ENCODE assay signal across 33 cellular contexts in the genomic region with DNA sequence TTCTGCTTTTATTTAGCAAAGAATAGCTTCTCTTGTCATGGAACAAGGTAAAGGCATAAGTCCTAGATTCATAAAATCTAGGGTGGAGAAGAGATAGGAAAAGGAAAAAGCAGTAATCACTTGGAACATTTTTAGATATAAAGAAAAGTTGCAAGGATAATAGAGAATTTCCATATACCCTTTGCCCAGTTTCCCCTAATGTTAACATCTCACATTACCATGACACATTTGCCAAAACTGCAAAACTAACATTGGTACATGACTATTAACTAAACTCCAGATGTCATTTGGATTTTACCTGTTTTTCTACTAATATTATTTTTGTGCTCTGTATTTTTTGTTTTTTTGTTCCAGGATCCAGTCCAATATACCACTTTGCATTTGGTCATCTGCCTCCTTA.
"Had no signal": no experiment of that assay in that cellular context is flagged by ENCODE, and none has a peak within 500 bp of the region (broad histone marks: within the 10 kb centered on the region; RNA-seq: fewer than 3 reads in every experiment).

No MANE protein-coding gene starts in this region.

- FAIRE-seq: astrocyte, bronchial epithelial cell had no signal

- H3K9me3 ChIP-seq: ascending aorta, body of pancreas had no signal

- H3K4me1 ChIP-seq: body of pancreas, breast epithelium had no signal

- H3K4me3 ChIP-seq: adrenal gland, ascending aorta, body of pancreas, breast epithelium, cardiac muscle cell had no signal

- DNase-seq: activated effector memory CD4-positive, alpha-beta T cell treated with anti-CD3 and anti-CD28 coated beads, Interleukin-2, amount 50 U/mL, for 16 hours; activated effector memory CD4-positive, alpha-beta T cell treated with Interleukin-2 at 50 U/mL for 16 hours; activated gamma-delta T cell; activated gamma-delta T cell treated with Interleukin-2 at 50 U/mL for 16 hours; activated naive CD4-positive, alpha-beta T cell; activated naive CD4-positive, alpha-beta T cell treated with anti-CD3 and anti-CD28 coated beads for 36 hours; activated naive CD4-positive, alpha-beta T cell treated with anti-CD3 and anti-CD28 coated beads, Interleukin-2, amount 10 ng/mL, durations not matched to agents 7 days and 5 days; activated naive CD4-positive, alpha-beta T cell treated with anti-CD3 and anti-CD28 coated beads, Interleukin-2, amount 50 U/mL, for 16 hours; activated naive CD4-positive, alpha-beta T cell treated with Interleukin-2 at 50 U/mL for 16 hours; activated naive CD8-positive, alpha-beta T cell treated with anti-CD3 and anti-CD28 coated beads for 36 hours; activated naive CD8-positive, alpha-beta T cell treated with anti-CD3 and anti-CD28 coated beads, Interleukin-2, amount 10 ng/mL, durations not matched to agents 7 days and 5 days; activated naive CD8-positive, alpha-beta T cell treated with anti-CD3 and anti-CD28 coated beads, Interleukin-2, amount 50 U/mL, for 24 hours; activated T-cell treated with anti-CD3 and anti-CD28 coated beads, Interleukin-2, amount 50 U/mL, for 24 hours; activated T-cell treated with anti-CD3 and anti-CD28 coated beads, Interleukin-2, amount 50 U/mL, for 4 hours; activated T-cell treated with anti-CD3 and anti-CD28 coated beads, Interleukin-2, amount 50 U/mL, for 48 hours; activated T-cell treated with anti-CD3 and anti-CD28 coated beads, Interleukin-2, amount 50 U/mL, for 72 hours; adrenal gland; amniotic stem cell; amygdala; anterior cingulate cortex; aorta; body of pancreas; brain microvascular endothelial cell; caudate nucleus; central memory CD4-positive, alpha-beta T cell; cerebellar nuclear complex had no signal

- H3K36me3 ChIP-seq: adrenal gland, ascending aorta, brain microvascular endothelial cell, breast epithelium, cardiac muscle cell had no signal

- H3K27ac ChIP-seq: adrenal gland, ascending aorta, body of pancreas, brain microvascular endothelial cell, breast epithelium, cardiac muscle cell had no signal

- ATAC-seq: activated naive CD4-positive, alpha-beta T cell treated with anti-CD3 and anti-CD28 coated beads, Interleukin-2, amount 50 U/mL, for 72 hours; activated naive CD8-positive, alpha-beta T cell treated with anti-CD3 and anti-CD28 coated beads, Interleukin-2, amount 50 U/mL, for 24 hours; activated T-cell treated with anti-CD3 and anti-CD28 coated beads, Interleukin-2, amount 50 U/mL, for 4 hours; activated T-cell treated with anti-CD3 and anti-CD28 coated beads, Interleukin-2, amount 50 U/mL, for 72 hours; activated T-helper 17 cell treated with anti-CD3 and anti-CD28 coated beads, Interleukin-2, amount 50 U/mL, for 72 hours; body of pancreas had no signal
